16 cellular contexts compared by ENCODE assay signal in genomic region chr11:124778281-124778680, GRCh38. TPM values are rescaled to one million over a fixed set of nuclear protein-coding genes. Genes with fewer than 3 reads are reported as not detected.
DNase-seq lines count a peak whose midpoint lies in the region; ATAC-seq and TF ChIP-seq lines count a peak whose summit lies in the region.
"Had no signal": no experiment of that assay in that cellular context is flagged by ENCODE, and none has a peak within 500 bp of the region (broad histone marks: within the 10 kb centered on the region; RNA-seq: fewer than 3 reads in every experiment).

No MANE protein-coding gene starts in this region.

- H3K23me2 ChIP-seq in H9 (ENCODE audit: insufficient read length, low read depth, low read length, poor library complexity, severe bottlenecking): no peaks in the 10 kb centered on the region

- no peak for DNase-seq in H9
- DNase-seq in SK-MEL-5 (ENCODE audit: low read depth, low spot score): peak; percentile 41
- DNase-seq in fibroblast of villous mesenchyme (ENCODE audit: low read depth): no peak
- no peak for DNase-seq in stimulated activated effector memory CD8-positive, alpha-beta T cell treated with anti-CD3 and anti-CD28 coated beads, Interleukin-12 subunit alpha, Interleukin-12 subunit beta, amount 100 ng/mL, for 72 hours (ENCODE audit: low spot score in 2 of 2)
- DNase-seq in T-cell: no peak
- no peak for DNase-seq in NCI-H774 (lab: John Stamatoyannopoulos, UW)
- DNase-seq in effector CD4-positive, alpha-beta T cell: no peak
- DNase-seq: activated CD4-positive, alpha-beta T cell treated with anti-CD3 and anti-CD28 coated beads for 4 hours; activated T-cell treated with anti-CD3 and anti-CD28 coated beads, Interleukin-2, amount 50 U/mL, for 48 hours; amniotic stem cell; CD4-positive, alpha-beta memory T cell; islet precursor cell; NCI-H1092; NCI-H226 had no signal

- no peaks in the 10 kb centered on the region for H3K9me3 ChIP-seq in H9 (ENCODE audit: control insufficient read depth, low read depth, low read length)
- H3K9me3 ChIP-seq: gastroesophageal sphincter had no signal

- POLR2A ChIA-PET in T-cell (lab: Charles Lee): no interaction called here

- H2AFZ ChIP-seq in H9 (ENCODE audit: low read length): no peak overlapping the region

- H2BK12ac ChIP-seq in H9 (ENCODE audit: insufficient read length, low read depth, low read length): no peak overlapping the region

- no peak overlapping the region for H2BK15ac ChIP-seq in H9 (ENCODE audit: low read depth, low read length)

- no peak overlapping the region for H2BK20ac ChIP-seq in H9 (ENCODE audit: low read depth, low read length, poor library complexity, severe bottlenecking)

- H3K79me2 ChIP-seq in H9 (ENCODE audit: insufficient read depth, low read length): no peaks in the 10 kb centered on the region; the same call in 1 of the 2 replicates

- H4K20me1 ChIP-seq in H9 (ENCODE audit: control insufficient read depth, insufficient read depth, insufficient read length): no peaks in the 10 kb centered on the region

- H3K4me3 ChIP-seq in fibroblast of villous mesenchyme (ENCODE audit: low read depth, low read length): no peak overlapping the region
- H3K4me3 ChIP-seq: gastroesophageal sphincter had no signal

- no peak overlapping the region for H3K14ac ChIP-seq in H9 (ENCODE audit: insufficient read depth, low read length)

- TF ChIP-seq CTCF in H9 (conservative IDR thresholded peaks at IDR 0.05) (peak; percentile 69), fibroblast of villous mesenchyme (IDR thresholded peaks at IDR 0.05; ENCODE audit: insufficient read depth, low read depth, low read length) (peak; percentile 42)

- CTCF ChIA-PET in T-cell (lab: Charles Lee): interaction anchor here in 1 of 2 donors (0.7 kb wide), 1 partner anchor 15 kb away, joined by 3 read pairs; no protein-coding TSS in a partner anchor

- no peak overlapping the region for H3K27ac ChIP-seq in H9 (ENCODE audit: insufficient read length, low read depth, low read length)
- H3K27ac ChIP-seq: gastroesophageal sphincter had no signal

- no peaks in the 10 kb centered on the region for H3K4me1 ChIP-seq in H9 (ENCODE audit: insufficient read depth, low read length)

- H2BK120ac ChIP-seq in H9 (ENCODE audit: low read depth, low read length, poor library complexity, severe bottlenecking): no peak overlapping the region

- H4K91ac ChIP-seq in H9 (ENCODE audit: insufficient read length, low read depth, low read length): no peak overlapping the region

- no peaks in the 10 kb centered on the region for H3K9me3 Mint-ChIP-seq in H9
- no peaks in the 10 kb centered on the region for H3K9me3 Mint-ChIP-seq in stimulated activated effector memory CD8-positive, alpha-beta T cell treated with anti-CD3 and anti-CD28 coated beads, Interleukin-12 subunit alpha, Interleukin-12 subunit beta, amount 100 ng/mL, for 72 hours
- H3K9me3 Mint-ChIP-seq in T-cell: no peaks in the 10 kb centered on the region
- H3K9me3 Mint-ChIP-seq: CD4-positive, alpha-beta memory T cell had no signal

- no peak for ATAC-seq in stimulated activated effector memory CD8-positive, alpha-beta T cell treated with anti-CD3 and anti-CD28 coated beads, Interleukin-12 subunit alpha, Interleukin-12 subunit beta, amount 100 ng/mL, for 72 hours
- ATAC-seq in T-cell (replicated peaks in 1 of 4): no peak
- ATAC-seq: gastroesophageal sphincter had no signal

- no peak overlapping the region for H3K4me2 ChIP-seq in H9 (ENCODE audit: insufficient read depth, insufficient read length, low read length)

- H3K4me1 Mint-ChIP-seq in H9: peaks cover 0 to 4% of the 10 kb centered on the region in 2 experiments; a peak in 2 of 4 replicates
- H3K4me1 Mint-ChIP-seq in stimulated activated effector memory CD8-positive, alpha-beta T cell treated with anti-CD3 and anti-CD28 coated beads, Interleukin-12 subunit alpha, Interleukin-12 subunit beta, amount 100 ng/mL, for 72 hours: peaks cover 18% of the 10 kb centered on the region
- H3K4me1 Mint-ChIP-seq in T-cell: peaks cover 25 to 29% (median 27%) of the 10 kb centered on the region in 3 donors

- H3K23ac ChIP-seq in H9 (ENCODE audit: insufficient read length, low read depth, low read length): no peak overlapping the region

- no peaks in the 10 kb centered on the region for H3K27me3 ChIP-seq in H9 (ENCODE audit: insufficient read depth, low read length)
- H3K27me3 ChIP-seq: gastroesophageal sphincter had no signal

- H3K9ac ChIP-seq in H9 (ENCODE audit: extremely low read depth, insufficient read length, low read length): no peak overlapping the region

- no CpG with 5 or more reads among the region's 2 CpGs for WGBS in H9 (ENCODE audit: extremely low coverage, insufficient read length, low lambda C conversion rate)

- no peak overlapping the region for H3K56ac ChIP-seq in H9 (ENCODE audit: insufficient read length, low read depth, low read length)

- no peak overlapping the region for H4K5ac ChIP-seq in H9 (ENCODE audit: insufficient read length, low read depth, low read length)

- H3K36me3 Mint-ChIP-seq in H9 (ENCODE audit: insufficient read depth in 1 of 3, low read depth in 3 of 3) (peaks cover 6 to 12% (median 8%) of the 10 kb centered on the region in 3 experiments), T-cell (peaks cover 22% of the 10 kb centered on the region)
- peaks cover 14% of the 10 kb centered on the region for H3K36me3 Mint-ChIP-seq in stimulated activated effector memory CD8-positive, alpha-beta T cell treated with anti-CD3 and anti-CD28 coated beads, Interleukin-12 subunit alpha, Interleukin-12 subunit beta, amount 100 ng/mL, for 72 hours

- H3K4me3 Mint-ChIP-seq in H9: no peak overlapping the region
- no peak overlapping the region for H3K4me3 Mint-ChIP-seq in stimulated activated effector memory CD8-positive, alpha-beta T cell treated with anti-CD3 and anti-CD28 coated beads, Interleukin-12 subunit alpha, Interleukin-12 subunit beta, amount 100 ng/mL, for 72 hours
- no peak overlapping the region for H3K4me3 Mint-ChIP-seq in T-cell
- H3K4me3 Mint-ChIP-seq: CD4-positive, alpha-beta memory T cell had no signal

- H3K79me1 ChIP-seq in H9 (ENCODE audit: insufficient read depth, low read depth, low read length, poor library complexity, severe bottlenecking): no peaks in the 10 kb centered on the region

- H3K18ac ChIP-seq in H9 (ENCODE audit: insufficient read length, low read depth, low read length): no peak overlapping the region

- no peak overlapping the region for H3T11ph ChIP-seq in H9 (ENCODE audit: low read length)

- no peak overlapping the region for H3K27ac Mint-ChIP-seq in H9
- peak overlapping the region; percentile 24 for H3K27ac Mint-ChIP-seq in stimulated activated effector memory CD8-positive, alpha-beta T cell treated with anti-CD3 and anti-CD28 coated beads, Interleukin-12 subunit alpha, Interleukin-12 subunit beta, amount 100 ng/mL, for 72 hours
- no peak overlapping the region for H3K27ac Mint-ChIP-seq in T-cell

- no peak overlapping the region for H2AK5ac ChIP-seq in H9 (ENCODE audit: insufficient read length, low read length)

- no peaks in the 10 kb centered on the region for H3K27me3 Mint-ChIP-seq in H9 (ENCODE audit: low read depth)
- no peaks in the 10 kb centered on the region for H3K27me3 Mint-ChIP-seq in T-cell
- H3K27me3 Mint-ChIP-seq: CD4-positive, alpha-beta memory T cell had no signal

- no peak overlapping the region for H4K8ac ChIP-seq in H9 (replicated peaks; ENCODE audit: insufficient read length, low read depth, low read length)

- in situ Hi-C loops in SK-MEL-5 (cut with HindIII; ENCODE audit: low pct_unique_long_range_greater_than_20kb, low sequenced_read_pairs): no loop called here

- H3K4ac ChIP-seq in H9 (ENCODE audit: low read depth, low read length): no peak overlapping the region

- H2BK5ac ChIP-seq in H9 (ENCODE audit: insufficient read length, low read length): no peak overlapping the region

RNA-seq across cellular contexts. Expression of gene ESAM, which starts 16.2 kb away (rescaled TPM):
- total RNA-seq in H9 (2021) (0.33 and 0.92 TPM in 2 replicates), fibroblast of villous mesenchyme (0.43 and 0.97 TPM in 2 replicates), T-cell (1 to 10 TPM; 1.2 to 3.5 (median 2.5) TPM)
- total RNA-seq in SK-MEL-5 (2014; rRNA removed; shearing (Covaris generic)): not detected in 2 replicates
- polyA plus RNA-seq in SK-MEL-5 (2015; cell fraction: cytosol; rRNA removed): 0.29 and 0.67 TPM in 2 replicates
- 0.27 and 0.57 TPM in 2 replicates for polyA plus RNA-seq in SK-MEL-5 (2015; cell fraction: nucleus; rRNA removed)
- total RNA-seq: G401 had no signal

RNA-seq across cellular contexts. Expression of gene MSANTD2, which starts 21.9 kb away (rescaled TPM):
- total RNA-seq in H9 (2021): 14.5 and 18.1 TPM in 2 replicates
- 6.7 and 7.8 TPM in 2 replicates for total RNA-seq in SK-MEL-5 (2014; rRNA removed; shearing (Covaris generic))
- polyA plus RNA-seq in SK-MEL-5 (2015; cell fraction: cytosol; rRNA removed): 3.7 and 8.4 TPM in 2 replicates
- 74.8 and 93.1 TPM in 2 replicates for polyA plus RNA-seq in SK-MEL-5 (2015; cell fraction: nucleus; rRNA removed)
- total RNA-seq in fibroblast of villous mesenchyme: 11.2 and 13.5 TPM in 2 replicates
- total RNA-seq in T-cell: 10 to 100 TPM; 10.1 to 25.2 (median 19.9) TPM

RNA-seq across cellular contexts. Expression of gene VSIG2, which starts 26.2 kb away (rescaled TPM):
- total RNA-seq in H9 (2021) (not detected in 2 replicates), fibroblast of villous mesenchyme (under 0.01 TPM in 1 of 2 replicates, not detected in the other), T-cell (1 to 10 TPM in 2 of 5 donors, under 1 TPM in 3; 0.66 to 1.6 (median 0.98) TPM)
- not detected in 2 replicates for total RNA-seq in SK-MEL-5 (2014; rRNA removed; shearing (Covaris generic))
- not detected in 2 replicates for polyA plus RNA-seq in SK-MEL-5 (2015; cell fraction: cytosol; rRNA removed)
- not detected in 2 replicates for polyA plus RNA-seq in SK-MEL-5 (2015; cell fraction: nucleus; rRNA removed)
- total RNA-seq: G401 had no signal

RNA-seq across cellular contexts. Expression of gene NRGN, which starts 38.5 kb away (rescaled TPM):
- total RNA-seq in H9 (2021): 6.4 and 7.0 TPM in 2 replicates
- total RNA-seq in SK-MEL-5 (2014; rRNA removed; shearing (Covaris generic)): 0.87 TPM in 1 of 2 replicates, not detected in the other
- polyA plus RNA-seq in SK-MEL-5 (2015; cell fraction: cytosol; rRNA removed): 7.7 and 10.0 TPM in 2 replicates
- polyA plus RNA-seq in SK-MEL-5 (2015; cell fraction: nucleus; rRNA removed): 0.79 and 2.7 TPM in 2 replicates
- total RNA-seq in fibroblast of villous mesenchyme: 0.43 and 1.6 TPM in 2 replicates
- 10 to 100 TPM in 1 of 5 donors, 1 to 10 TPM in 1, under 1 TPM in 3; 0.26 to 11.0 (median 0.89) TPM for total RNA-seq in T-cell
- polyA plus RNA-seq: CD4-positive, alpha-beta memory T cell had no signal
